ENCODE assay signal across 1 cellular context in the genomic region with DNA sequence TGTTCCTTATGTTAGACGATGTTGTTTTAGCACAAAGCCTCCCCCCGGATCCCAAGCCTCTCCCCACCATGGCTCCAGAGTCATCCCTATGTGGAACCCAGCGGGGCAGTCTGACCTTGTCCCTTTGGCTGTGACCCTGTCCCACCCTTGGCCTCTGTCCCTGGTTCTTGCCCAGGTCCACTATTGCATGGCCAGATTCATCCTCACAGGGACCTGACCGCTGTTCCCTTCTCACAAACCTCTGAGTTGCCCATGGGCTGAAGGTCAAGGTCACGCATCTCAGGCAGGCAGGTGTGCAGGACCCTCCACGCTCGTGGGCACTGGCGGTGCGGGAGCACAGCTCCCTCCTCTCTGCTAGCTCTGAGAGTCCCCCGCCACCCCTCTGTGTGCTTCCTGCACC.
TF ChIP-seq lines count a peak whose summit lies in the region.

No MANE protein-coding gene starts in this region.

TF ChIP-seq in HCT116, 20 proteins besides CTCF, POLR2A, EP300 and RAD21 (continued from another document):
- TF ChIP-seq, protein P1, sequence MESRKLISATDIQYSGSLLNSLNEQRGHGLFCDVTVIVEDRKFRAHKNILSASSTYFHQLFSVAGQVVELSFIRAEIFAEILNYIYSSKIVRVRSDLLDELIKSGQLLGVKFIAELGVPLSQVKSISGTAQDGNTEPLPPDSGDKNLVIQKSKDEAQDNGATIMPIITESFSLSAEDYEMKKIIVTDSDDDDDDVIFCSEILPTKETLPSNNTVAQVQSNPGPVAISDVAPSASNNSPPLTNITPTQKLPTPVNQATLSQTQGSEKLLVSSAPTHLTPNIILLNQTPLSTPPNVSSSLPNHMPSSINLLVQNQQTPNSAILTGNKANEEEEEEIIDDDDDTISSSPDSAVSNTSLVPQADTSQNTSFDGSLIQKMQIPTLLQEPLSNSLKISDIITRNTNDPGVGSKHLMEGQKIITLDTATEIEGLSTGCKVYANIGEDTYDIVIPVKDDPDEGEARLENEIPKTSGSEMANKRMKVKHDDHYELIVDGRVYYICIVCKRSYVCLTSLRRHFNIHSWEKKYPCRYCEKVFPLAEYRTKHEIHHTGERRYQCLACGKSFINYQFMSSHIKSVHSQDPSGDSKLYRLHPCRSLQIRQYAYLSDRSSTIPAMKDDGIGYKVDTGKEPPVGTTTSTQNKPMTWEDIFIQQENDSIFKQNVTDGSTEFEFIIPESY (IDR thresholded peaks at IDR 0.05; ENCODE audit: extremely low read depth, insufficient replicate concordance, low read length), result no peak
- no peak for TF ChIP-seq TCF7L2 (IDR thresholded peaks at IDR 0.05; ENCODE audit: borderline replicate concordance, extremely low read depth, insufficient read depth, insufficient read length)
- TF ChIP-seq FOSL1 (IDR thresholded peaks at IDR 0.05; ENCODE audit: low read depth), result no peak
- TF ChIP-seq ELF1 (IDR thresholded peaks at IDR 0.05; ENCODE audit: borderline replicate concordance, low read depth), result no peak
- no peak for TF ChIP-seq ZFX (IDR thresholded peaks at IDR 0.05)
- TF ChIP-seq SRF (IDR thresholded peaks at IDR 0.05; ENCODE audit: low read depth), result no peak
- TF ChIP-seq EZH2phosphoT487 (IDR thresholded peaks at IDR 0.05; ENCODE audit: borderline replicate concordance), result no peak
- TF ChIP-seq EGR1 (IDR thresholded peaks at IDR 0.05; ENCODE audit: low read depth), result no peak
- TF ChIP-seq ZNF274 (IDR thresholded peaks at IDR 0.05; ENCODE audit: low read depth, low read length), result no peak
- no peak for TF ChIP-seq SP1 (IDR thresholded peaks at IDR 0.05; ENCODE audit: low read depth)
- TF ChIP-seq, protein P2, sequence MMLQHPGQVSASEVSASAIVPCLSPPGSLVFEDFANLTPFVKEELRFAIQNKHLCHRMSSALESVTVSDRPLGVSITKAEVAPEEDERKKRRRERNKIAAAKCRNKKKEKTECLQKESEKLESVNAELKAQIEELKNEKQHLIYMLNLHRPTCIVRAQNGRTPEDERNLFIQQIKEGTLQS (IDR thresholded peaks at IDR 0.05), result no peak
- TF ChIP-seq, protein P3, sequence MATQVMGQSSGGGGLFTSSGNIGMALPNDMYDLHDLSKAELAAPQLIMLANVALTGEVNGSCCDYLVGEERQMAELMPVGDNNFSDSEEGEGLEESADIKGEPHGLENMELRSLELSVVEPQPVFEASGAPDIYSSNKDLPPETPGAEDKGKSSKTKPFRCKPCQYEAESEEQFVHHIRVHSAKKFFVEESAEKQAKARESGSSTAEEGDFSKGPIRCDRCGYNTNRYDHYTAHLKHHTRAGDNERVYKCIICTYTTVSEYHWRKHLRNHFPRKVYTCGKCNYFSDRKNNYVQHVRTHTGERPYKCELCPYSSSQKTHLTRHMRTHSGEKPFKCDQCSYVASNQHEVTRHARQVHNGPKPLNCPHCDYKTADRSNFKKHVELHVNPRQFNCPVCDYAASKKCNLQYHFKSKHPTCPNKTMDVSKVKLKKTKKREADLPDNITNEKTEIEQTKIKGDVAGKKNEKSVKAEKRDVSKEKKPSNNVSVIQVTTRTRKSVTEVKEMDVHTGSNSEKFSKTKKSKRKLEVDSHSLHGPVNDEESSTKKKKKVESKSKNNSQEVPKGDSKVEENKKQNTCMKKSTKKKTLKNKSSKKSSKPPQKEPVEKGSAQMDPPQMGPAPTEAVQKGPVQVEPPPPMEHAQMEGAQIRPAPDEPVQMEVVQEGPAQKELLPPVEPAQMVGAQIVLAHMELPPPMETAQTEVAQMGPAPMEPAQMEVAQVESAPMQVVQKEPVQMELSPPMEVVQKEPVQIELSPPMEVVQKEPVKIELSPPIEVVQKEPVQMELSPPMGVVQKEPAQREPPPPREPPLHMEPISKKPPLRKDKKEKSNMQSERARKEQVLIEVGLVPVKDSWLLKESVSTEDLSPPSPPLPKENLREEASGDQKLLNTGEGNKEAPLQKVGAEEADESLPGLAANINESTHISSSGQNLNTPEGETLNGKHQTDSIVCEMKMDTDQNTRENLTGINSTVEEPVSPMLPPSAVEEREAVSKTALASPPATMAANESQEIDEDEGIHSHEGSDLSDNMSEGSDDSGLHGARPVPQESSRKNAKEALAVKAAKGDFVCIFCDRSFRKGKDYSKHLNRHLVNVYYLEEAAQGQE (IDR thresholded peaks at IDR 0.05; ENCODE audit: low read depth), result no peak
- TF ChIP-seq SIN3A (IDR thresholded peaks at IDR 0.05; ENCODE audit: low read depth), result no peak
